Comparison of ENCODE assay signal across 16 cellular contexts in genomic region chr20:6471110-6471647, GRCh38.
DNase-seq lines count a peak whose midpoint lies in the region; ATAC-seq and TF ChIP-seq lines count a peak whose summit lies in the region.
"Had no signal": no experiment of that assay in that cellular context is flagged by ENCODE, and none has a peak within 500 bp of the region (broad histone marks: within the 10 kb centered on the region; RNA-seq: fewer than 3 reads in every experiment).

No MANE protein-coding gene starts in this region.

- H3K79me2 ChIP-seq in neural cell (replicated peaks; ENCODE audit: insufficient read depth, low read length): no peaks in the 10 kb centered on the region
- no peaks in the 10 kb centered on the region for H3K79me2 ChIP-seq in smooth muscle cell (ENCODE audit: low read depth)

- H2BK120ac ChIP-seq in mesenchymal stem cell (ENCODE audit: low read depth, low read length): no peak overlapping the region

- H4K8ac ChIP-seq in mesenchymal stem cell (ENCODE audit: low read length): no peak overlapping the region

- no peak overlapping the region for H3K4me3 ChIP-seq in mesenchymal stem cell (ENCODE audit: insufficient read depth in 1 of 2, low read depth in 1 of 2, low read length in 2 of 2)
- peak overlapping the region; percentile 23 for H3K4me3 ChIP-seq in neural cell (ENCODE audit: low read length)
- H3K4me3 ChIP-seq in smooth muscle cell: no peak overlapping the region
- H3K4me3 ChIP-seq: BLaER1 had no signal

- peak overlapping the region in 1 of 2 experiments; percentile 77 for H2BK12ac ChIP-seq in mesenchymal stem cell (ENCODE audit: low read length in 2 of 2)

- H2BK5ac ChIP-seq in mesenchymal stem cell (ENCODE audit: low read depth, low read length, poor library complexity, severe bottlenecking): no peak overlapping the region

- H2AFZ ChIP-seq in mesenchymal stem cell (ENCODE audit: low read depth, low read length) (no peak overlapping the region), neural cell (ENCODE audit: low read depth, low read length) (no peak overlapping the region), smooth muscle cell (ENCODE audit: low read depth) (peak overlapping the region; percentile 13)

- H4K91ac ChIP-seq in mesenchymal stem cell (ENCODE audit: low read length): peak overlapping the region; percentile 50

- TF ChIP-seq CTCF in neural cell (IDR thresholded peaks at IDR 0.05; ENCODE audit: poor library complexity, severe bottlenecking): no peak
- TF ChIP-seq CTCF in smooth muscle cell (IDR thresholded peaks at IDR 0.05; ENCODE audit: borderline replicate concordance, insufficient read depth, poor library complexity, severe bottlenecking): no peak

- H3K36me3 ChIP-seq in mesenchymal stem cell (ENCODE audit: control insufficient read depth in 1 of 2, insufficient read depth in 2 of 2, low read depth in 1 of 2, low read length in 2 of 2) (no peaks in the 10 kb centered on the region), neural cell (ENCODE audit: insufficient read depth, low read length) (no peaks in the 10 kb centered on the region), smooth muscle cell (ENCODE audit: low read depth) (no peaks in the 10 kb centered on the region)
- H3K36me3 ChIP-seq: BE2C, BLaER1 had no signal

- H3K4me2 ChIP-seq in mesenchymal stem cell (ENCODE audit: low read length, poor library complexity, severe bottlenecking): no peak overlapping the region
- peak overlapping the region; percentile 23 for H3K4me2 ChIP-seq in neural cell (ENCODE audit: low read length)
- peak overlapping the region; percentile 1 for H3K4me2 ChIP-seq in smooth muscle cell
- H3K4me2 ChIP-seq: BLaER1 had no signal

- no peak for ATAC-seq in HG03439 (IDR thresholded peaks at IDR 0.05; ENCODE audit: unreplicated experiment)

- no peak overlapping the region for H3K9ac ChIP-seq in mesenchymal stem cell (ENCODE audit: low read length)
- H3K9ac ChIP-seq in neural cell (ENCODE audit: low read length): peak overlapping the region; percentile 42
- H3K9ac ChIP-seq in smooth muscle cell (ENCODE audit: low read depth): no peak overlapping the region
- H3K9ac ChIP-seq: BLaER1 had no signal

- H3K9me3 ChIP-seq in mesenchymal stem cell (ENCODE audit: control insufficient read depth, low read length) (no peaks in the 10 kb centered on the region), neural cell (ENCODE audit: low read length) (no peaks in the 10 kb centered on the region), smooth muscle cell (replicated peaks; ENCODE audit: low read depth) (no peaks in the 10 kb centered on the region)
- H3K9me3 ChIP-seq: BE2C, BLaER1 had no signal

- DNase-seq in mesenchymal stem cell (no peak), smooth muscle cell (lab: John Stamatoyannopoulos, UW; ENCODE audit: unreplicated experiment) (no peak)
- DNase-seq in stimulated activated CD4-positive, alpha-beta T cell treated with anti-CD3 and anti-CD28 coated beads, Interleukin-15, amount 100 ng/mL, for 24 hours: no peak
- DNase-seq: 8988T; ACHN; BE2C; C1 segment of cervical spinal cord; CD4-positive, alpha-beta memory T cell; CD4-positive, CD25-positive, alpha-beta regulatory T cell; CD8-positive, alpha-beta memory T cell; COR-L47; DMS79 treated with DMSO at 0.1 percent for 48 hours; GF-D8 had no signal

- no peaks in the 10 kb centered on the region for H3F3A ChIP-seq in neural cell (ENCODE audit: insufficient read depth, low read length, poor library complexity, severe bottlenecking)
- peaks cover 16% of the 10 kb centered on the region for H3F3A ChIP-seq in smooth muscle cell (ENCODE audit: low read depth)

- no peaks in the 10 kb centered on the region for H3K9me2 ChIP-seq in neural cell (ENCODE audit: insufficient read depth, low read length)

- H2AK5ac ChIP-seq in mesenchymal stem cell (ENCODE audit: low read length, severe bottlenecking): no peak overlapping the region

- no peak overlapping the region for H3K14ac ChIP-seq in mesenchymal stem cell (ENCODE audit: low read length in 2 of 2)

- H3K27me3 ChIP-seq in mesenchymal stem cell (ENCODE audit: control insufficient read depth in 1 of 2, insufficient read depth in 1 of 2, low read length in 2 of 2) (no peaks in the 10 kb centered on the region), neural cell (ENCODE audit: insufficient read depth, low read depth, low read length) (no peaks in the 10 kb centered on the region), smooth muscle cell (ENCODE audit: low read depth) (no peaks in the 10 kb centered on the region)
- H3K27me3 ChIP-seq: BE2C, BLaER1 had no signal

- H3K4me1 ChIP-seq in mesenchymal stem cell (ENCODE audit: control insufficient read depth, insufficient read depth, low read depth, low read length): no peaks in the 10 kb centered on the region
- no peaks in the 10 kb centered on the region for H3K4me1 ChIP-seq in smooth muscle cell (ENCODE audit: low read depth)
- H3K4me1 ChIP-seq: BE2C had no signal

- peak overlapping the region; percentile 21 to 66 for H3K18ac ChIP-seq in mesenchymal stem cell (ENCODE audit: low read depth in 1 of 2, low read length in 2 of 2)

- no peaks in the 10 kb centered on the region for H4K20me1 ChIP-seq in neural cell (ENCODE audit: insufficient read depth)
- no peaks in the 10 kb centered on the region for H4K20me1 ChIP-seq in smooth muscle cell (ENCODE audit: low read depth)
- H4K20me1 ChIP-seq: BLaER1 had no signal

- H2BK15ac ChIP-seq in mesenchymal stem cell (ENCODE audit: low read depth, poor library complexity, severe bottlenecking): no peak overlapping the region

- H3K79me1 ChIP-seq in mesenchymal stem cell (replicated peaks; ENCODE audit: low read length, poor library complexity, severe bottlenecking): no peaks in the 10 kb centered on the region

- TF ChIP-seq EP300 in neural cell (conservative IDR thresholded peaks at IDR 0.05; ENCODE audit: poor library complexity, severe bottlenecking): peak; percentile 84

- H3K27ac ChIP-seq in mesenchymal stem cell (ENCODE audit: low read length, poor library complexity, severe bottlenecking) (no peak overlapping the region), neural cell (ENCODE audit: low read length) (peak overlapping the region; percentile 83), smooth muscle cell (ENCODE audit: low read depth) (peak overlapping the region; percentile 38)
- H3K27ac ChIP-seq: BLaER1 had no signal

- TF ChIP-seq RAD21 in neural cell (conservative IDR thresholded peaks at IDR 0.05): no peak

- H3K4ac ChIP-seq in mesenchymal stem cell (ENCODE audit: low read depth in 1 of 2, low read length in 2 of 2): peak overlapping the region in 1 of 2 experiments; percentile 45

- H3K23ac ChIP-seq in mesenchymal stem cell (ENCODE audit: low read length in 2 of 2): no peak overlapping the region

- WGBS in mesenchymal stem cell: 83% methylated on average over 5 of the region's 5 CpGs
- WGBS in smooth muscle cell (ENCODE audit: low lambda C conversion rate): 96% methylated on average over 5 of the region's 5 CpGs

TF ChIP-seq in neural cell, 6 proteins besides CTCF, POLR2A, EP300 and RAD21:
- TF ChIP-seq MXI1 (conservative IDR thresholded peaks at IDR 0.05; ENCODE audit: poor library complexity, severe bottlenecking): no peak
- no peak for TF ChIP-seq SMC3 (conservative IDR thresholded peaks at IDR 0.05; ENCODE audit: poor library complexity)
- TF ChIP-seq POLR2AphosphoS5 (IDR thresholded peaks at IDR 0.05): peak; percentile 54
- TF ChIP-seq REST (IDR thresholded peaks at IDR 0.05; ENCODE audit: borderline replicate concordance): peak; percentile 99
- no peak for TF ChIP-seq TAF1 (IDR thresholded peaks at IDR 0.05; ENCODE audit: low read depth)
